In the genomic region with DNA sequence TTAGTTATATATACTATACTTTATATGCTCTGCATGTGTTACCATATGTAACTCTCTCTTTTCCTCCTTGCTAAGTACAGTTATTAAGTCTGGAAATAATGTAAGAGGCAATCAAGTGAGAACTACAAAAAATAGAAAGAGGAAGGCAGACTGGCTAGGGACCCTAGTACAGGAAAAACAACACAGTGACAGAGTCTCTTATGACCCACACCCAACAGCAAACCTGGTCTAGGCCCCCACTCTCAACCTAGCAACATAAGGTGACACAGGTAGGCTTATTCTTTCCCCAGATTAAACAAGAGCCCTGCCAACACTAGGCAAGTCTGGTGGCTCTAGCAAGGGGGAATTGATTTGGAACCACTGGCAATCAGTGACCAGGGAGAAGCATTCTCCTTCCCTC, we compare ENCODE assay signal across 16 cellular contexts.
DNase-seq lines count a peak whose midpoint lies in the region; ATAC-seq and TF ChIP-seq lines count a peak whose summit lies in the region.
"Had no signal": no experiment of that assay in that cellular context is flagged by ENCODE, and none has a peak within 500 bp of the region (broad histone marks: within the 10 kb centered on the region; RNA-seq: fewer than 3 reads in every experiment).

No MANE protein-coding gene starts in this region.

- H3F3A ChIP-seq in DOHH2 (ENCODE audit: control insufficient read depth, insufficient read depth): no peaks in the 10 kb centered on the region

- H3K4me3 Mint-ChIP-seq in activated T-cell treated with anti-CD3 and anti-CD28 coated beads, Interleukin-2, amount 50 U/mL, for 72 hours: no peak overlapping the region
- H3K4me3 Mint-ChIP-seq in activated naive CD4-positive, alpha-beta T cell treated with anti-CD3 and anti-CD28 coated beads, Interleukin-2, amount 10 ng/mL, durations not matched to agents 7 days and 5 days: no peak overlapping the region
- H3K4me3 Mint-ChIP-seq: CD14-positive monocyte, GM23338, HFFc6 had no signal

- H3K36me3 ChIP-seq in DOHH2 (ENCODE audit: control insufficient read depth, low read length): no peaks in the 10 kb centered on the region

- peaks cover 3 to 5% of the 10 kb centered on the region in 2 donors for H3K9me3 Mint-ChIP-seq in activated T-cell treated with anti-CD3 and anti-CD28 coated beads, Interleukin-2, amount 50 U/mL, for 72 hours
- peaks cover 26% of the 10 kb centered on the region for H3K9me3 Mint-ChIP-seq in activated naive CD4-positive, alpha-beta T cell treated with anti-CD3 and anti-CD28 coated beads, Interleukin-2, amount 10 ng/mL, durations not matched to agents 7 days and 5 days

- peaks cover 19 to 57% of the 10 kb centered on the region in 2 donors for H3K36me3 Mint-ChIP-seq in activated T-cell treated with anti-CD3 and anti-CD28 coated beads, Interleukin-2, amount 50 U/mL, for 72 hours (ENCODE audit: insufficient read depth in 2 of 2)
- H3K36me3 Mint-ChIP-seq in activated naive CD4-positive, alpha-beta T cell treated with anti-CD3 and anti-CD28 coated beads, Interleukin-2, amount 10 ng/mL, durations not matched to agents 7 days and 5 days: peaks cover 70% of the 10 kb centered on the region

- H3K4me2 ChIP-seq in DOHH2 (ENCODE audit: low read length): peak overlapping the region; percentile 57
- H3K4me2 ChIP-seq: GM23338 had no signal

- peak overlapping the region; percentile 39 for H3K27ac ChIP-seq in DOHH2 (ENCODE audit: low read depth, low read length)

- H3K4me1 Mint-ChIP-seq in activated T-cell treated with anti-CD3 and anti-CD28 coated beads, Interleukin-2, amount 50 U/mL, for 72 hours (ENCODE audit: low read depth): peaks cover 74% of the 10 kb centered on the region
- peaks cover 53% of the 10 kb centered on the region for H3K4me1 Mint-ChIP-seq in activated naive CD4-positive, alpha-beta T cell treated with anti-CD3 and anti-CD28 coated beads, Interleukin-2, amount 10 ng/mL, durations not matched to agents 7 days and 5 days
- H3K4me1 Mint-ChIP-seq: CD14-positive monocyte had no signal

- no peaks in the 10 kb centered on the region for H3K9me2 ChIP-seq in DOHH2 (replicated peaks; ENCODE audit: control insufficient read depth, low read length)

- peak overlapping the region; percentile 76 for H3K27ac Mint-ChIP-seq in activated T-cell treated with anti-CD3 and anti-CD28 coated beads, Interleukin-2, amount 50 U/mL, for 72 hours
- H3K27ac Mint-ChIP-seq in activated naive CD4-positive, alpha-beta T cell treated with anti-CD3 and anti-CD28 coated beads, Interleukin-2, amount 10 ng/mL, durations not matched to agents 7 days and 5 days: no peak overlapping the region
- H3K27ac Mint-ChIP-seq: CD14-positive monocyte, GM23338, HFFc6 had no signal

- H3K9me3 ChIP-seq in DOHH2 (ENCODE audit: control insufficient read depth, insufficient read depth, low read length): no peaks in the 10 kb centered on the region

- no peaks in the 10 kb centered on the region for H3K79me2 ChIP-seq in DOHH2 (ENCODE audit: control insufficient read depth, low read length)

- no peaks in the 10 kb centered on the region for H4K20me1 ChIP-seq in DOHH2 (ENCODE audit: control insufficient read depth, insufficient read depth, low read depth, low read length)

- H3K27me3 Mint-ChIP-seq in activated T-cell treated with anti-CD3 and anti-CD28 coated beads, Interleukin-2, amount 50 U/mL, for 72 hours (ENCODE audit: low read depth): no peaks in the 10 kb centered on the region
- no peaks in the 10 kb centered on the region for H3K27me3 Mint-ChIP-seq in activated naive CD4-positive, alpha-beta T cell treated with anti-CD3 and anti-CD28 coated beads, Interleukin-2, amount 10 ng/mL, durations not matched to agents 7 days and 5 days
- H3K27me3 Mint-ChIP-seq: CD8-positive, alpha-beta memory T cell had no signal

- CTCF ChIA-PET in activated naive CD4-positive, alpha-beta T cell treated with anti-CD3 and anti-CD28 coated beads, Interleukin-2, amount 10 ng/mL, durations not matched to agents 7 days and 5 days (lab: Charles Lee): no interaction called here

- no peaks in the 10 kb centered on the region for H3K27me3 ChIP-seq in DOHH2 (ENCODE audit: control insufficient read depth, low read length)

- peak overlapping the region; percentile 43 for H3K4me3 ChIP-seq in DOHH2 (ENCODE audit: low read length)
- H3K4me3 ChIP-seq: GM12878, GM23338 had no signal

- no peak for TF ChIP-seq CTCF in DOHH2 (IDR thresholded peaks at IDR 0.05; ENCODE audit: low read depth, low read length, poor library complexity, severe bottlenecking)

- ATAC-seq in activated T-cell treated with anti-CD3 and anti-CD28 coated beads, Interleukin-2, amount 50 U/mL, for 72 hours (replicated peaks in 1 of 2): no peak
- peak; percentile 16 for ATAC-seq in left lobe of liver
- ATAC-seq: GM12878, GM23338, HepG2 had no signal

- DNase-seq in activated T-cell treated with anti-CD3 and anti-CD28 coated beads, Interleukin-2, amount 50 U/mL, for 72 hours: no peak
- DNase-seq in activated T-cell treated with anti-CD3 and anti-CD28 coated beads, Interleukin-2, amount 50 U/mL, for 1 hour: no peak
- no peak for DNase-seq in left lobe of liver (ENCODE audit: low spot score)
- DNase-seq in activated naive CD4-positive, alpha-beta T cell treated with anti-CD3 and anti-CD28 coated beads, Interleukin-2, amount 10 ng/mL, durations not matched to agents 7 days and 5 days: no peak
- no peak for DNase-seq in GM19238 (ENCODE audit: insufficient read length, low spot score)
- no peak for DNase-seq in COLO668 (lab: John Stamatoyannopoulos, UW; ENCODE audit: unreplicated experiment)
- DNase-seq: ACHN; CD8-positive, alpha-beta memory T cell; DMS53; HCEC 1CT; HFFc6 had no signal

- peaks cover 27% of the 10 kb centered on the region for H3K4me1 ChIP-seq in DOHH2 (ENCODE audit: control insufficient read depth, low read length)
